Comparison of ENCODE assay signal across 22 cellular contexts in genomic region chr14:62039871-62040270, GRCh38.
DNase-seq lines count a peak whose midpoint lies in the region; ATAC-seq and TF ChIP-seq lines count a peak whose summit lies in the region.
"Had no signal": no experiment of that assay in that cellular context is flagged by ENCODE, and none has a peak within 500 bp of the region (broad histone marks: within the 10 kb centered on the region; RNA-seq: fewer than 3 reads in every experiment).

No MANE protein-coding gene starts in this region.

- intact Hi-C loops in activated B cell treated with CpG ODN at 0.5 μM for 24 hours (cut with micrococcal nuclease) (loop anchor here (1.0 to 5.0 kb wide), 3 partner anchors 11 to 77 kb away; no protein-coding TSS in a partner anchor), Caco-2 (cut with micrococcal nuclease; ENCODE audit: unreplicated experiment) (no loop called here), tibial artery (cut with DNase I; ENCODE audit: low total_unique reads) (no loop called here)

- H3K36me3 ChIP-seq in Caco-2 (ENCODE audit: control insufficient read depth, insufficient read depth, low read length) (no peaks in the 10 kb centered on the region), tibial artery (no peaks in the 10 kb centered on the region)
- H3K36me3 ChIP-seq: pancreas, spleen, vagina had no signal

- no peaks in the 10 kb centered on the region for H3K27me3 Mint-ChIP-seq in activated B cell treated with CpG ODN at 0.5 μM for 24 hours
- peaks cover 3% of the 10 kb centered on the region for H3K27me3 Mint-ChIP-seq in Caco-2 (ENCODE audit: insufficient read depth, unreplicated experiment)

- no peak overlapping the region for H3K4me3 Mint-ChIP-seq in activated B cell treated with CpG ODN at 0.5 μM for 24 hours
- H3K4me3 Mint-ChIP-seq in Caco-2 (ENCODE audit: unreplicated experiment) = no peak overlapping the region
- H3K4me3 Mint-ChIP-seq: CD8-positive, alpha-beta T cell; stimulated activated naive CD8-positive, alpha-beta T cell treated with anti-CD3 and anti-CD28 coated beads, Interleukin-15, amount 100 ng/mL, for 72 hours had no signal

- ATAC-seq in GM21360 (IDR thresholded peaks at IDR 0.05; ENCODE audit: unreplicated experiment) (peak; percentile 57), HG03060 (IDR thresholded peaks at IDR 0.05; ENCODE audit: low read depth, unreplicated experiment) (peak; percentile 52), activated B cell treated with CpG ODN at 0.5 μM for 24 hours (ENCODE audit: low read depth) (peak; percentile 80), HG02981 (IDR thresholded peaks at IDR 0.05; ENCODE audit: unreplicated experiment) (no peak)
- ATAC-seq: CD8-positive, alpha-beta T cell; left colon; pancreas; SK-N-SH treated with all-trans-retinoic acid at 6 μM for 48 hours; stimulated activated naive CD8-positive, alpha-beta T cell treated with anti-CD3 and anti-CD28 coated beads, Interleukin-15, amount 100 ng/mL, for 72 hours had no signal

- peak; percentile 39 for DNase-seq in EH (ENCODE audit: low read depth)
- no peak for DNase-seq in activated B cell treated with CpG ODN at 0.5 μM for 24 hours
- DNase-seq in Caco-2 = no peak
- no peak for DNase-seq in SHP77 treated with DMSO at 0.1 percent for 48 hours (lab: John Stamatoyannopoulos, UW)
- no peak for DNase-seq in tibial artery
- DNase-seq: ACHN; activated effector memory CD4-positive, alpha-beta T cell treated with anti-CD3 and anti-CD28 coated beads, Interleukin-2, amount 50 U/mL, for 16 hours; amygdala; CD8-positive, alpha-beta T cell; cerebellar nuclear complex; left colon; NCI-H1694 treated with DMSO at 0.1 percent for 48 hours; NCI-H524; pancreas; PC-9; spleen; stimulated activated naive CD8-positive, alpha-beta T cell treated with anti-CD3 and anti-CD28 coated beads, Interleukin-15, amount 100 ng/mL, for 72 hours had no signal

- H3K4me1 ChIP-seq in Caco-2 (no peaks in the 10 kb centered on the region), tibial artery (no peaks in the 10 kb centered on the region)
- H3K4me1 ChIP-seq: pancreas, vagina had no signal

- H3K9me3 ChIP-seq in Caco-2 (peaks cover 1% of the 10 kb centered on the region; the same call in 1 of the 2 replicates), tibial artery (no peaks in the 10 kb centered on the region)
- H3K9me3 ChIP-seq: pancreas, vagina had no signal

- H3K4me3 ChIP-seq in Caco-2 (ENCODE audit: low read depth, low read length) = no peak overlapping the region
- H3K4me3 ChIP-seq in tibial artery = no peak overlapping the region
- H3K4me3 ChIP-seq: pancreas, PC-9, spleen, vagina had no signal

- BruUV-seq in Caco-2 (replicated peaks; lab: Mats Ljungman, UMichigan) = no TSS peak

- POLR2A ChIA-PET in activated B cell treated with CpG ODN at 0.5 μM for 24 hours (lab: Charles Lee) (no interaction called here), Caco-2 (lab: Charles Lee) (no interaction called here)

- no peaks in the 10 kb centered on the region for H3K36me3 Mint-ChIP-seq in activated B cell treated with CpG ODN at 0.5 μM for 24 hours (ENCODE audit: low read depth)
- H3K36me3 Mint-ChIP-seq in Caco-2 (ENCODE audit: insufficient read depth, unreplicated experiment) = no peaks in the 10 kb centered on the region
- H3K36me3 Mint-ChIP-seq: CD8-positive, alpha-beta T cell had no signal

- peak overlapping the region; percentile 61 for H3K27ac Mint-ChIP-seq in activated B cell treated with CpG ODN at 0.5 μM for 24 hours
- no peak overlapping the region for H3K27ac Mint-ChIP-seq in Caco-2 (ENCODE audit: unreplicated experiment)
- H3K27ac Mint-ChIP-seq: CD8-positive, alpha-beta T cell; stimulated activated naive CD8-positive, alpha-beta T cell treated with anti-CD3 and anti-CD28 coated beads, Interleukin-15, amount 100 ng/mL, for 72 hours had no signal

- TF ChIP-seq CTCF in activated B cell treated with CpG ODN at 0.5 μM for 24 hours (IDR thresholded peaks at IDR 0.05) = no peak
- no peak for TF ChIP-seq CTCF in Caco-2 (IDR thresholded peaks at IDR 0.05; ENCODE audit: insufficient read depth in 1 of 2, low read depth in 1 of 2, low read length in 1 of 2, severe bottlenecking in 1 of 2, unreplicated experiment in 1 of 2)
- TF ChIP-seq CTCF in tibial artery (IDR thresholded peaks at IDR 0.05) = no peak

- CTCF ChIA-PET in activated B cell treated with CpG ODN at 0.5 μM for 24 hours (lab: Charles Lee) (interaction anchor here (1.3 to 2.1 kb wide), 3 partner anchors 38 to 87 kb away, joined by 6 to 7 read pairs (median 6); no protein-coding TSS in a partner anchor), Caco-2 (lab: Charles Lee) (no interaction called here)

- H3K27me3 ChIP-seq in Caco-2 (replicated peaks; ENCODE audit: control insufficient read depth, insufficient read depth, low read length) (no peaks in the 10 kb centered on the region), tibial artery (no peaks in the 10 kb centered on the region)
- H3K27me3 ChIP-seq: pancreas, spleen, vagina had no signal

- peaks cover 27% of the 10 kb centered on the region for H3K4me1 Mint-ChIP-seq in activated B cell treated with CpG ODN at 0.5 μM for 24 hours
- no peaks in the 10 kb centered on the region for H3K4me1 Mint-ChIP-seq in Caco-2 (ENCODE audit: low read depth, unreplicated experiment)
- H3K4me1 Mint-ChIP-seq: stimulated activated naive CD8-positive, alpha-beta T cell treated with anti-CD3 and anti-CD28 coated beads, Interleukin-15, amount 100 ng/mL, for 72 hours had no signal

- no peaks in the 10 kb centered on the region for H3K9me3 Mint-ChIP-seq in activated B cell treated with CpG ODN at 0.5 μM for 24 hours
- H3K9me3 Mint-ChIP-seq in Caco-2 (ENCODE audit: unreplicated experiment) = no peaks in the 10 kb centered on the region
- H3K9me3 Mint-ChIP-seq: CD8-positive, alpha-beta T cell; stimulated activated naive CD8-positive, alpha-beta T cell treated with anti-CD3 and anti-CD28 coated beads, Interleukin-15, amount 100 ng/mL, for 72 hours had no signal

- H3K27ac ChIP-seq in tibial artery = no peak overlapping the region
- H3K27ac ChIP-seq: pancreas, PC-9, spleen, vagina had no signal
